ENCODE assay signal across 22 cellular contexts in the genomic region with DNA sequence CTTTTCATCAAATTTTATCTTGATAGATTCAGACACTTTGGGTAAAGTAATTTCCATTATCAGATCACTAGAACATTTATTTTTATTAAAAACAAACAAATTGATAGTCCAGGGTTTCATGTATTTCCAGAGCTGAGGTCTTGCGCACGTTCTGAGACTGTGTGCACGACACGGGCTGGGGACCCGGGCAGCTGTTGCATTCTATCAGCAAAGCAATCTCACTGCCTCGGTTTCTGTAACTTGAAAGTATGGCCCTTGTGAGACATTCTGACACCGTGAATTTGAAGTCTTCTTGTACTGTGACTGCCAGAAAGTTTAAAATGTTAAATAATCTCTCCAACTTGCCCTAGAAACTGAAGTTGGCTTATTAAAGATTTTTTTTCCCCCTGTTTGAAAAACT.
"Had no signal": no experiment of that assay in that cellular context is flagged by ENCODE, and none has a peak within 500 bp of the region (broad histone marks: within the 10 kb centered on the region; RNA-seq: fewer than 3 reads in every experiment).

No MANE protein-coding gene starts in this region.

- H3K27ac ChIP-seq: gastrocnemius medialis, right lobe of liver, upper lobe of left lung, vagina had no signal

- H3K27me3 ChIP-seq: gastrocnemius medialis, right lobe of liver, upper lobe of left lung, vagina had no signal

- H3K9me3 Mint-ChIP-seq: mesothelial cell of epicardium, neural crest cell had no signal

- H3K4me1 ChIP-seq: gastrocnemius medialis, right lobe of liver, upper lobe of left lung, vagina had no signal

- H3K27me3 Mint-ChIP-seq: activated CD4-positive, alpha-beta T cell treated with anti-CD3 and anti-CD28 coated beads for 36 hours; central memory CD8-positive, alpha-beta T cell; naive B cell; stimulated activated naive CD8-positive, alpha-beta T cell treated with anti-CD3 and anti-CD28 coated beads, Interleukin-15, Interleukin-2, amounts not matched to agents 100 ng/mL and 50 ng/mL, for 24 hours had no signal

- H3K27ac Mint-ChIP-seq: activated CD4-positive, alpha-beta T cell treated with anti-CD3 and anti-CD28 coated beads for 36 hours; activated naive CD4-positive, alpha-beta T cell treated with anti-CD3 and anti-CD28 coated beads, Interleukin-2, amount 50 U/mL, for 72 hours; activated T-cell treated with anti-CD3 and anti-CD28 coated beads, Interleukin-2, amount 50 U/mL, for 72 hours; mesothelial cell of epicardium; naive B cell; stimulated activated naive CD8-positive, alpha-beta T cell treated with anti-CD3 and anti-CD28 coated beads, Interleukin-15, Interleukin-2, amounts not matched to agents 100 ng/mL and 50 ng/mL, for 24 hours had no signal

- H3K4me1 Mint-ChIP-seq: activated CD4-positive, alpha-beta T cell treated with anti-CD3 and anti-CD28 coated beads for 36 hours; central memory CD8-positive, alpha-beta T cell; naive B cell had no signal

- H3K4me3 ChIP-seq: gastrocnemius medialis, right lobe of liver, upper lobe of left lung, vagina had no signal

- H3K36me3 Mint-ChIP-seq: activated naive CD4-positive, alpha-beta T cell treated with anti-CD3 and anti-CD28 coated beads, Interleukin-2, amount 50 U/mL, for 72 hours; mesothelial cell of epicardium; naive B cell had no signal

- H3K4me3 Mint-ChIP-seq: activated CD4-positive, alpha-beta T cell treated with anti-CD3 and anti-CD28 coated beads for 36 hours; activated T-cell treated with anti-CD3 and anti-CD28 coated beads, Interleukin-2, amount 50 U/mL, for 72 hours; central memory CD8-positive, alpha-beta T cell; mesothelial cell of epicardium; naive B cell; neural crest cell; stimulated activated naive CD8-positive, alpha-beta T cell treated with anti-CD3 and anti-CD28 coated beads, Interleukin-15, Interleukin-2, amounts not matched to agents 100 ng/mL and 50 ng/mL, for 24 hours had no signal

- H3K9me3 ChIP-seq: gastrocnemius medialis, right lobe of liver, upper lobe of left lung, vagina had no signal

- DNase-seq: activated CD4-positive, alpha-beta T cell treated with anti-CD3 and anti-CD28 coated beads for 36 hours; activated CD4-positive, CD25-positive, alpha-beta regulatory T cell; activated naive CD4-positive, alpha-beta T cell; activated T-cell treated with anti-CD3 and anti-CD28 coated beads for 4 hours; activated T-cell treated with anti-CD3 and anti-CD28 coated beads, Interleukin-2, amount 50 U/mL, for 72 hours; dermis blood vessel endothelial cell; effector CD8-positive, alpha-beta T cell; gastrocnemius medialis; glutamatergic neuron; islet precursor cell; left ventricle myocardium superior; naive B cell; posterior cingulate gyrus; right lobe of liver; stimulated activated CD4-positive, alpha-beta T cell treated with anti-CD3 and anti-CD28 coated beads, Interleukin-4, amount 100 ng/mL, for 1 hour had no signal

- H3K36me3 ChIP-seq: gastrocnemius medialis, right lobe of liver, upper lobe of left lung, vagina had no signal
